Comparison of ENCODE assay signal across 8 cellular contexts in genomic region chr6:96522469-96523009, GRCh38. TPM values are rescaled to one million over a fixed set of nuclear protein-coding genes. Genes with fewer than 3 reads are reported as not detected.
A peak's percentile ranks its signal among the peaks of the same experiment; 100 is the strongest.
DNase-seq lines count a peak whose midpoint lies in the region; ATAC-seq, FAIRE-seq and TF ChIP-seq lines count a peak whose summit lies in the region.

No MANE protein-coding gene starts in this region.

- no peaks in the 10 kb centered on the region for H3K9me1 ChIP-seq in K562 (ENCODE audit: control insufficient read depth, insufficient read depth, low read length)

- CTCF ChIA-PET in K562 (lab: Yijun Ruan, JAX; ENCODE audit: low intra/inter-chr PET ratio), result no interaction called here

- peak; percentile 24 for DNase-seq in NCI-H345 treated with DMSO at 0.1 percent for 48 hours (lab: John Stamatoyannopoulos, UW; ENCODE audit: unreplicated experiment)
- DNase-seq in NCI-H345 (lab: John Stamatoyannopoulos, UW), result no peak
- peak; percentile 66 for DNase-seq in Karpas-422
- DNase-seq in K562 (ENCODE audit: extremely low read depth in 1 of 4, low spot score in 3 of 4), result no peak
- DNase-seq in testis, result no peak
- DNase-seq in mesenteric fat pad (ENCODE audit: low spot score), result no peak

- POLR2A ChIA-PET in K562 (lab: Yijun Ruan, JAX), result interaction anchor here (0.6 to 1.5 kb wide), 4 partner anchors 8 to 1330 kb away, joined by 3 to 7 read pairs (median 4); no protein-coding TSS in a partner anchor

- H3K4me3 ChIP-seq in Karpas-422 (ENCODE audit: low read length) (peak overlapping the region; percentile 99), K562 (peak overlapping the region; percentile 87), testis (peak overlapping the region; percentile 85 to 96)

- intact Hi-C loops in K562 (cut with micrococcal nuclease) (loop anchor here (5.0 to 10.0 kb wide), 3 partner anchors 375 to 1005 kb away; partner anchors contain the start of genes KLHL32 and NDUFAF4), testis (cut with DNase I; ENCODE audit: low total_unique reads) (no loop called here)

- no peaks in the 10 kb centered on the region for H3K9me2 ChIP-seq in Karpas-422 (replicated peaks; ENCODE audit: insufficient read depth, low read length)

- no peak for TF ChIP-seq EP300 in K562 (IDR thresholded peaks at IDR 0.05; ENCODE audit: low read length)

- H4K20me1 ChIP-seq in Karpas-422 (ENCODE audit: insufficient read depth, low read depth, low read length) (no peaks in the 10 kb centered on the region), K562 (replicated peaks; ENCODE audit: control insufficient read depth, insufficient read depth, low read length) (no peaks in the 10 kb centered on the region)

- WGBS in K562 (ENCODE audit: insufficient coverage, low coverage, missing lambda C conversion rate), result 1% methylated on average over 5 of the region's 5 CpGs
- WGBS in testis, 2 donors, result 1% methylated on average over 5 of the region's 5 CpGs

- peak; percentile 36 for ATAC-seq in GM21737 (IDR thresholded peaks at IDR 0.05; ENCODE audit: unreplicated experiment)
- peak; percentile 44 for ATAC-seq in K562

- FAIRE-seq in K562 (lab: Jason Lieb, UNC), result no peak

- H3K4me1 ChIP-seq in Karpas-422 (ENCODE audit: low read length), result peaks cover 35% of the 10 kb centered on the region
- H3K4me1 ChIP-seq in K562 (replicated peaks in 1 of 2; ENCODE audit: control insufficient read depth in 2 of 2, insufficient read depth in 2 of 2, low read length in 2 of 2), result peaks cover 2 to 3% of the 10 kb centered on the region in 2 experiments; a peak in 3 of 5 replicates
- peaks cover 12% of the 10 kb centered on the region for H3K4me1 ChIP-seq in testis

- H3K9ac ChIP-seq in Karpas-422 (ENCODE audit: low read length), result peak overlapping the region; percentile 96
- H3K9ac ChIP-seq in K562 (ENCODE audit: insufficient read depth in 1 of 2, low read depth in 2 of 2, low read length in 2 of 2), result peak overlapping the region; percentile 91 to 92; a peak in 3 of 4 replicates

- H3K27me3 ChIP-seq in Karpas-422 (ENCODE audit: low read length) (no peaks in the 10 kb centered on the region), K562 (ENCODE audit: control insufficient read depth in 2 of 2, insufficient read depth in 2 of 2, low read length in 2 of 2) (no peaks in the 10 kb centered on the region), layer of hippocampus (ENCODE audit: control insufficient read depth, insufficient read depth, low read length) (no peaks in the 10 kb centered on the region), testis (no peaks in the 10 kb centered on the region)

- H3K27ac ChIP-seq in Karpas-422 (ENCODE audit: low read length) (peak overlapping the region; percentile 82), K562 (ENCODE audit: extremely low read depth, low read depth, low read length) (peak overlapping the region; percentile 97), layer of hippocampus (ENCODE audit: low read depth, low read length) (peak overlapping the region; percentile 93), testis (peak overlapping the region; percentile 95 to 98)

- no peak for TF ChIP-seq RAD21 in K562 (CRISPR knock-in tag; conservative IDR thresholded peaks at IDR 0.05 in 1 of 2, IDR thresholded peaks at IDR 0.05 in 1 of 2)

- H3K9me3 ChIP-seq in Karpas-422 (ENCODE audit: low read length) (no peaks in the 10 kb centered on the region), K562 (replicated peaks; ENCODE audit: control insufficient read depth, insufficient read depth, low read depth, low read length) (no peaks in the 10 kb centered on the region), testis (no peaks in the 10 kb centered on the region)

- H3K79me2 ChIP-seq in Karpas-422 (ENCODE audit: low read length) (peaks cover 36% of the 10 kb centered on the region), K562 (ENCODE audit: control insufficient read depth, insufficient read depth, low read length) (peaks cover 40% of the 10 kb centered on the region)

- H2AFZ ChIP-seq in Karpas-422 (ENCODE audit: low read length) (0 out of 2 replicates have a peak overlapping the region, but pooled peaks have one; percentile 12), K562 (ENCODE audit: low read depth, low read length) (peak overlapping the region; percentile 92)

- peaks cover 37% of the 10 kb centered on the region; the same call in 1 of the 2 replicates for H3K36me3 ChIP-seq in Karpas-422 (ENCODE audit: insufficient read depth, low read length)
- peaks cover 25% of the 10 kb centered on the region; the same call in 2 of the 3 replicates for H3K36me3 ChIP-seq in K562 (ENCODE audit: control insufficient read depth, insufficient read depth, low read length)
- no peaks in the 10 kb centered on the region for H3K36me3 ChIP-seq in testis (ENCODE audit: low read depth, missing control alignments)

- TF ChIP-seq CTCF in K562 (IDR thresholded peaks at IDR 0.05 in 2 of 3, conservative IDR thresholded peaks at IDR 0.05 in 1 of 3; ENCODE audit: insufficient read depth in 2 of 3, low read depth in 1 of 3, low read length in 3 of 3), result no peak
- no peak for TF ChIP-seq CTCF in testis (IDR thresholded peaks at IDR 0.05)

- no peak for TF ChIP-seq POLR2A in K562 (conservative IDR thresholded peaks at IDR 0.05)
- TF ChIP-seq POLR2A in testis (IDR thresholded peaks at IDR 0.05), result no peak

- BruUV-seq in K562 (replicated peaks; lab: Mats Ljungman, UMichigan), result TSS peak; percentile 59

- H3K4me2 ChIP-seq in Karpas-422 (ENCODE audit: low read depth, low read length, poor library complexity, severe bottlenecking) (peak overlapping the region; percentile 79), K562 (ENCODE audit: insufficient read depth, low read length) (peak overlapping the region; percentile 90)

- in situ Hi-C loops in K562 (cut with MboI), result no loop called here

TF ChIP-seq in K562, 482 proteins besides CTCF, POLR2A, EP300 and RAD21 (continues in another document):
- TF ChIP-seq ZNF511 (CRISPR knock-in tag; IDR thresholded peaks at IDR 0.05) (no peak), PCBP1 (IDR thresholded peaks at IDR 0.05; ENCODE audit: low read depth, low read length, poor library complexity, severe bottlenecking) (no peak)

RNA-seq across cellular contexts. Expression of gene UFL1, which starts 0.9 kb away (rescaled TPM):
- total RNA-seq in Karpas-422 (2014; rRNA removed; shearing (Covaris generic); ENCODE audit: low replicate concordance), result 19.3 and 45.8 TPM in 2 replicates
- total RNA-seq in K562 (2011; cell fraction: chromatin; rRNA removed; ENCODE audit: low replicate concordance), result 7.8 and 28.7 TPM in 2 replicates
- total RNA-seq in K562 (2011; cell fraction: nucleolus; rRNA removed), result 5.3 and 7.9 TPM in 2 replicates
- 12.2 and 17.6 TPM in 2 replicates for total RNA-seq in K562 (2011; cell fraction: nucleoplasm; rRNA removed)
- total RNA-seq in K562 (2014; rRNA removed) (10.9 TPM in 2 replicates), K562 (2014; rRNA removed; fragmentation: Illumina TruSeq; extraction: Trizol) (18.9 and 22.9 TPM in 2 replicates), K562 (2015; rRNA removed; fragmentation: Illumina TruSeq; extraction: Trizol) (16.4 and 18.3 TPM in 2 replicates), K562 (2021) (15.8 and 16.2 TPM in 2 replicates), testis (10 to 100 TPM; 23.4 to 23.8 TPM), mesenteric fat pad (23.0 TPM)
- polyA plus RNA-seq in K562 (2011; rRNA removed) (18.1 and 18.9 TPM in 2 replicates), K562 (2014; fragmentation: Illumina TruSeq; extraction: Trizol) (18.8 and 20.8 TPM in 2 replicates), K562 (2014; fragmentation: Nextera tagmentation; extraction: Ambion mirVana) (10 to 100 TPM; 21.3 to 23.1 TPM), K562 (2014; rRNA removed) (12.5 and 12.6 TPM in 2 replicates), testis (ENCODE audit: insufficient read depth, low read depth, low replicate concordance) (12.4 TPM)
- polyA plus RNA-seq in K562 (2011; cell fraction: cytosol; rRNA removed), result 1.7 and 5.8 TPM in 2 replicates
- 13.4 and 26.5 TPM in 2 replicates for polyA plus RNA-seq in K562 (2011; cell fraction: nucleus; rRNA removed)
- 12.1 and 18.9 TPM in 2 replicates for polyA plus RNA-seq in K562 (2012)
- polyA minus RNA-seq in K562 (2011; rRNA and poly(A)+ RNA removed), result 14.2 and 20.2 TPM in 2 replicates
- 7.1 and 9.8 TPM in 2 replicates for polyA minus RNA-seq in K562 (2011; cell fraction: cytosol; rRNA and poly(A)+ RNA removed)
- polyA minus RNA-seq in K562 (2011; cell fraction: nucleus; rRNA and poly(A)+ RNA removed), result 8.9 and 20.4 TPM in 2 replicates

RNA-seq across cellular contexts. Expression of gene FHL5, which starts 40.4 kb away (rescaled TPM):
- total RNA-seq in Karpas-422 (2014; rRNA removed; shearing (Covaris generic); ENCODE audit: low replicate concordance), result not detected in 2 replicates
- total RNA-seq in K562 (2011; cell fraction: chromatin; rRNA removed; ENCODE audit: low replicate concordance), result not detected in 2 replicates
- not detected in 2 replicates for total RNA-seq in K562 (2011; cell fraction: nucleolus; rRNA removed)
- total RNA-seq in K562 (2011; cell fraction: nucleoplasm; rRNA removed), result not detected in 2 replicates
- not detected in 2 replicates for total RNA-seq in K562 (2014; rRNA removed)
- not detected in 2 replicates for total RNA-seq in K562 (2014; rRNA removed; fragmentation: Illumina TruSeq; extraction: Trizol)
- not detected in 2 replicates for total RNA-seq in K562 (2015; rRNA removed; fragmentation: Illumina TruSeq; extraction: Trizol)
- not detected in 2 replicates for total RNA-seq in K562 (2021)
- polyA plus RNA-seq in K562 (2011; rRNA removed), result not detected in 2 replicates
- polyA plus RNA-seq in K562 (2011; cell fraction: cytosol; rRNA removed), result not detected in 2 replicates
- polyA plus RNA-seq in K562 (2011; cell fraction: nucleus; rRNA removed), result not detected in 2 replicates
- polyA plus RNA-seq in K562 (2012), result not detected in 2 replicates
- not detected in 2 replicates for polyA plus RNA-seq in K562 (2014; fragmentation: Illumina TruSeq; extraction: Trizol)
- not detected for polyA plus RNA-seq in K562 (2014; fragmentation: Nextera tagmentation; extraction: Ambion mirVana)
- not detected in 2 replicates for polyA plus RNA-seq in K562 (2014; rRNA removed)
- not detected in 2 replicates for polyA minus RNA-seq in K562 (2011; rRNA and poly(A)+ RNA removed)
- polyA minus RNA-seq in K562 (2011; cell fraction: cytosol; rRNA and poly(A)+ RNA removed), result not detected in 2 replicates
- not detected in 2 replicates for polyA minus RNA-seq in K562 (2011; cell fraction: nucleus; rRNA and poly(A)+ RNA removed)
- 10 to 100 TPM; 23.3 to 38.2 TPM for total RNA-seq in testis
- 94.5 TPM for polyA plus RNA-seq in testis (ENCODE audit: insufficient read depth, low read depth, low replicate concordance)
- 16.6 TPM for total RNA-seq in mesenteric fat pad

Comparison
In these comparisons a context has a peak if more than half of its experiments do, and no peak if none do; other contexts are left out.
1. DNase-seq: peak in NCI-H345 treated with DMSO at 0.1 percent for 48 hours (single experiment) and Karpas-422 (single experiment); none in NCI-H345 (single experiment), K562 (0 of 4), testis (single experiment) and mesenteric fat pad (single experiment).
2. RNA of gene FHL5, which starts 40.4 kb away (total RNA-seq): 23.3 to 38.2 TPM in testis and 16.6 TPM in mesenteric fat pad (single experiment); not detected in Karpas-422 and not detected in K562; every median in the first group is over 10 times any median in the second.
3. Peak in every context shown above with its lines, with median percentiles within 50 percentile points of each other: H3K27ac ChIP-seq and H3K4me3 ChIP-seq.